ENCODE assay signal across 8 cellular contexts in genomic region chr14:38856798-38857197, GRCh38.
"Had no signal": no experiment of that assay in that cellular context is flagged by ENCODE, and none has a peak within 500 bp of the region (broad histone marks: within the 10 kb centered on the region; RNA-seq: fewer than 3 reads in every experiment).

No MANE protein-coding gene starts in this region.

- ATAC-seq: GM12878 had no signal

- DNase-seq: GDM1, GF-D8 had no signal

- FAIRE-seq: G401.6, GM12878, GM12891, GM12892, GM18507, GM19239 had no signal

- H3K4me3 ChIP-seq: GM12878 had no signal
